23 cellular contexts compared by ENCODE assay signal in the genomic region with DNA sequence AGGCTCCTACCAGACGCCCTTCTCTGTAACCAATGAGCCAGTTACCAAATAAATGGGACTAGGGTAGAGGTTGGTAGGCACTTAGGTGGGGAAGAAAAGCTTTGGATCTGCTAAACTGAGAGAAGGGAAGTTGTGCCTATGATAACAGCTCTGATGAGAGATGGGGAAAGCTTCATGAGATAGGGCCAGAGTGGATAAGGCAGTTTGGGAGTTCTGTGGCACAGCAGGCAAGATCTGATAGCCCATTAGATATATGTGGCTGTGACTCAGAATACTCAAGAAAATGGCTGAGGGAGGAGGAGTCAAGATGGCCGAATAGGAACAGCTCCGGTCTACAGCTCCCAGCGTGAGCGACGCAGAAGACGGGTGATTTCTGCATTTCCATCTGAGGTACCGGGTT.
"Had no signal": no experiment of that assay in that cellular context is flagged by ENCODE, and none has a peak within 500 bp of the region (broad histone marks: within the 10 kb centered on the region; RNA-seq: fewer than 3 reads in every experiment).

No MANE protein-coding gene starts in this region.

- H3K4me1 Mint-ChIP-seq: brain; central memory CD8-positive, alpha-beta T cell; stimulated activated naive CD8-positive, alpha-beta T cell treated with anti-CD3 and anti-CD28 coated beads, Interleukin-15, amount 100 ng/mL, for 72 hours had no signal

- DNase-seq: activated CD4-positive, alpha-beta T cell treated with anti-CD3 and anti-CD28 coated beads, Interleukin-2, amount 50 U/mL, for 4 hours; activated gamma-delta T cell; activated T-cell treated with anti-CD3 and anti-CD28 coated beads, Interleukin-2, amount 50 U/mL, for 48 hours; amygdala; cortex of kidney; effector memory CD4-positive, alpha-beta T cell; kidney; left ventricle myocardium superior; mesenchymal stem cell; stimulated activated CD4-positive, alpha-beta T cell treated with anti-CD3 and anti-CD28 coated beads, Interleukin-4, amount 100 ng/mL, for 4 hours; stimulated activated naive CD8-positive, alpha-beta T cell treated with anti-CD3 and anti-CD28 coated beads, Interleukin-15, amount 100 ng/mL, for 72 hours; T-helper 2 cell; testis had no signal

- H3K27me3 ChIP-seq: gastroesophageal sphincter, hepatocyte, right atrium auricular region, testis had no signal

- H3K36me3 ChIP-seq: gastroesophageal sphincter, right atrium auricular region had no signal

- H3K9me3 Mint-ChIP-seq: brain; central memory CD8-positive, alpha-beta T cell; stimulated activated naive CD8-positive, alpha-beta T cell treated with anti-CD3 and anti-CD28 coated beads, Interleukin-15, amount 100 ng/mL, for 72 hours had no signal

- H3K36me3 Mint-ChIP-seq: activated naive CD8-positive, alpha-beta T cell; brain had no signal

- H3K4me3 ChIP-seq: gastroesophageal sphincter, hepatocyte, right atrium auricular region, testis had no signal

- H3K27ac ChIP-seq: epithelial cell of prostate, gastroesophageal sphincter, hepatocyte, parathyroid adenoma, right atrium auricular region, skin epidermis, testis had no signal

- H3K4me3 Mint-ChIP-seq: activated naive CD8-positive, alpha-beta T cell; brain; central memory CD8-positive, alpha-beta T cell; stimulated activated naive CD8-positive, alpha-beta T cell treated with anti-CD3 and anti-CD28 coated beads, Interleukin-15, amount 100 ng/mL, for 72 hours had no signal

- ATAC-seq: activated CD4-positive, CD25-positive, alpha-beta regulatory T cell treated with anti-CD3 and anti-CD28 coated beads, Interleukin-2, amount 50 U/mL, for 24 hours; gastroesophageal sphincter; left ventricle myocardium superior; stimulated activated naive CD8-positive, alpha-beta T cell treated with anti-CD3 and anti-CD28 coated beads, Interleukin-15, amount 100 ng/mL, for 72 hours had no signal

- H3K4me1 ChIP-seq: gastroesophageal sphincter, parathyroid adenoma, right atrium auricular region, testis had no signal

- H3K27ac Mint-ChIP-seq: activated naive CD8-positive, alpha-beta T cell; brain; stimulated activated naive CD8-positive, alpha-beta T cell treated with anti-CD3 and anti-CD28 coated beads, Interleukin-15, amount 100 ng/mL, for 72 hours had no signal

- H3K9ac ChIP-seq: parathyroid adenoma had no signal

- H3K9me3 ChIP-seq: gastroesophageal sphincter, right atrium auricular region, testis had no signal

- H3K27me3 Mint-ChIP-seq: brain; central memory CD8-positive, alpha-beta T cell; stimulated activated naive CD8-positive, alpha-beta T cell treated with anti-CD3 and anti-CD28 coated beads, Interleukin-15, amount 100 ng/mL, for 72 hours had no signal
